Comparison of ENCODE assay signal across 1 cellular context in genomic region chr7:52006674-52007073, GRCh38.
TF ChIP-seq lines count a peak whose summit lies in the region.

No MANE protein-coding gene starts in this region.

TF ChIP-seq in HepG2, 621 proteins besides CTCF, POLR2A, EP300 and RAD21 (continued from another document):
- TF ChIP-seq ZEB1 (IDR thresholded peaks at IDR 0.05; ENCODE audit: insufficient replicate concordance, low read depth) (peak; percentile 45), SOX6 (IDR thresholded peaks at IDR 0.05) (no peak), SOX6 (CRISPR knock-in tag; IDR thresholded peaks at IDR 0.05) (peak; percentile 30; the same call in 1 of the 2 replicates), FLYWCH1 (CRISPR knock-in tag; IDR thresholded peaks at IDR 0.05) (no peak), GTF2F1 (IDR thresholded peaks at IDR 0.05; ENCODE audit: low read length) (no peak), MIXL1 (CRISPR knock-in tag; IDR thresholded peaks at IDR 0.05) (0 out of 2 replicates have a peak, but pooled peaks have one; percentile 18), CREB1 (IDR thresholded peaks at IDR 0.05) (no peak), CREB1 (CRISPR knock-in tag; IDR thresholded peaks at IDR 0.05) (peak; percentile 50; the same call in 1 of the 2 replicates), HMG20A (CRISPR knock-in tag; IDR thresholded peaks at IDR 0.05; ENCODE audit: borderline replicate concordance) (0 out of 2 replicates have a peak, but pooled peaks have one; percentile 13), GATAD2A (CRISPR knock-in tag; IDR thresholded peaks at IDR 0.05) (peak; percentile 38; the same call in 1 of the 2 replicates), ZBTB7A (CRISPR knock-in tag; IDR thresholded peaks at IDR 0.05) (no peak), PAXIP1 (CRISPR knock-in tag; conservative IDR thresholded peaks at IDR 0.05) (peak; percentile 70), NFIB (CRISPR knock-in tag; IDR thresholded peaks at IDR 0.05; ENCODE audit: borderline replicate concordance) (no peak)
TF ChIP-seq in HepG2: peak in this region for 13.
